Comparison of ENCODE assay signal across 16 cellular contexts in genomic region chr11:79447039-79447438, GRCh38. TPM values are rescaled to one million over a fixed set of nuclear protein-coding genes. Genes with fewer than 3 reads are reported as not detected.
"Had no signal": no experiment of that assay in that cellular context is flagged by ENCODE, and none has a peak within 500 bp of the region (broad histone marks: within the 10 kb centered on the region; RNA-seq: fewer than 3 reads in every experiment).

No MANE protein-coding gene starts in this region.

- H3K4me3 Mint-ChIP-seq: activated naive CD4-positive, alpha-beta T cell treated with anti-CD3 and anti-CD28 coated beads, Interleukin-2, amount 10 ng/mL, durations not matched to agents 7 days and 5 days; neural crest cell; stimulated activated memory B cell treated with anti-CD40 and anti-IgM and Interleukin-4, amounts not matched to agents 10 μg/mL and 1 μg/mL and 100 μg/mL, for 72 hours had no signal

- H3K9me3 Mint-ChIP-seq: activated naive CD4-positive, alpha-beta T cell treated with anti-CD3 and anti-CD28 coated beads, Interleukin-2, amount 10 ng/mL, durations not matched to agents 7 days and 5 days; activated T-helper 2 cell treated with anti-CD3 and anti-CD28 coated beads, Interferon-gamma antibody, Interleukin-2, Interleukin-4, amounts not matched to agents 10 μg/mL and 5 μg/mL and 100 μg/mL, durations not matched to agents 14 hours and 24 hours and 36 hours; neural crest cell had no signal

- H3K4me1 Mint-ChIP-seq: activated naive CD4-positive, alpha-beta T cell treated with anti-CD3 and anti-CD28 coated beads, Interleukin-2, amount 10 ng/mL, durations not matched to agents 7 days and 5 days; stimulated activated memory B cell treated with anti-CD40 and anti-IgM and Interleukin-4, amounts not matched to agents 10 μg/mL and 1 μg/mL and 100 μg/mL, for 72 hours had no signal

- DNase-seq: activated CD4-positive, CD25-positive, alpha-beta regulatory T cell treated with anti-CD3 and anti-CD28 coated beads, Interleukin-2, amount 50 U/mL, for 72 hours; activated naive CD4-positive, alpha-beta T cell treated with anti-CD3 and anti-CD28 coated beads, Interleukin-2, amount 10 ng/mL, durations not matched to agents 7 days and 5 days; activated T-cell treated with anti-CD3 and anti-CD28 coated beads for 4 hours; dermis blood vessel endothelial cell; gastrocnemius medialis; heart right ventricle; left colon; lower lobe of right lung; midbrain; pancreas; stimulated activated CD4-positive, alpha-beta T cell treated with anti-CD3 and anti-CD28 coated beads, Interleukin-12 subunit alpha, Interleukin-12 subunit beta, amount 100 ng/mL, for 4 hours; stimulated activated CD4-positive, alpha-beta T cell treated with anti-CD3 and anti-CD28 coated beads, Interleukin-2, amount 100 ng/mL, for 24 hours; T-helper 9 cell had no signal

- FAIRE-seq: pancreas had no signal

- ATAC-seq: gastrocnemius medialis; heart right ventricle; left colon; lower lobe of right lung; pancreas; stimulated activated memory B cell treated with anti-CD40 and anti-IgM and Interleukin-4, amounts not matched to agents 10 μg/mL and 1 μg/mL and 100 μg/mL, for 72 hours had no signal

- H3K27ac Mint-ChIP-seq: activated naive CD4-positive, alpha-beta T cell treated with anti-CD3 and anti-CD28 coated beads, Interleukin-2, amount 10 ng/mL, durations not matched to agents 7 days and 5 days; activated T-helper 2 cell treated with anti-CD3 and anti-CD28 coated beads, Interferon-gamma antibody, Interleukin-2, Interleukin-4, amounts not matched to agents 10 μg/mL and 5 μg/mL and 100 μg/mL, durations not matched to agents 14 hours and 24 hours and 36 hours; stimulated activated memory B cell treated with anti-CD40 and anti-IgM and Interleukin-4, amounts not matched to agents 10 μg/mL and 1 μg/mL and 100 μg/mL, for 72 hours had no signal

- H3K36me3 Mint-ChIP-seq: activated naive CD4-positive, alpha-beta T cell treated with anti-CD3 and anti-CD28 coated beads, Interleukin-2, amount 10 ng/mL, durations not matched to agents 7 days and 5 days; stimulated activated memory B cell treated with anti-CD40 and anti-IgM and Interleukin-4, amounts not matched to agents 10 μg/mL and 1 μg/mL and 100 μg/mL, for 72 hours had no signal

RNA-seq across cellular contexts. Expression of gene TENM4, which starts 6.2 kb away (rescaled TPM):
- total RNA-seq: activated T-helper 2 cell treated with anti-CD3 and anti-CD28 coated beads, Interferon-gamma antibody, Interleukin-2, Interleukin-4, amounts not matched to agents 10 μg/mL and 5 μg/mL and 100 μg/mL, durations not matched to agents 14 hours and 24 hours and 36 hours had no signal
